ENCODE assay signal across 1 cellular context in the genomic region with DNA sequence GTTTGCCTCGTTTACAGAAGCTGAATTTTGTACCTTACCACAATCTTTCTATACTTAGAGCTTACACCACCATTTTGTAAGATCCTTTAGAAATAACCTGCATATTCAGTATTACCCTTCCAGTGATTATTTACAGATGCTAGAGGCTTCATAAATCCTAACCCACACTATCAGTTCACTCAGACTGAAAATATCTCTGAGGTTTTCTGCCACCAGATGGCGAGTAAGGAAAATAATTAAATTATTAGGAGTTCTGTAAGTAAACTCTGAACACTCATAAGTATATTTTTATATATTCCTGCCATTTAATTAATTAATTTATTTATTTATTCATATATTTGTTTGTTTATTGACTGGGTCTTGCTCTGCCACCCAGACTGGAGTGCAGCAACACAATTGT.
TF ChIP-seq lines count a peak whose summit lies in the region.

No MANE protein-coding gene starts in this region.

TF ChIP-seq in SK-N-SH treated with all-trans-retinoic acid at 6 μM for 48 hours, 23 proteins besides CTCF, POLR2A, EP300 and RAD21 (continued from another document):
- TF ChIP-seq, protein P1, sequence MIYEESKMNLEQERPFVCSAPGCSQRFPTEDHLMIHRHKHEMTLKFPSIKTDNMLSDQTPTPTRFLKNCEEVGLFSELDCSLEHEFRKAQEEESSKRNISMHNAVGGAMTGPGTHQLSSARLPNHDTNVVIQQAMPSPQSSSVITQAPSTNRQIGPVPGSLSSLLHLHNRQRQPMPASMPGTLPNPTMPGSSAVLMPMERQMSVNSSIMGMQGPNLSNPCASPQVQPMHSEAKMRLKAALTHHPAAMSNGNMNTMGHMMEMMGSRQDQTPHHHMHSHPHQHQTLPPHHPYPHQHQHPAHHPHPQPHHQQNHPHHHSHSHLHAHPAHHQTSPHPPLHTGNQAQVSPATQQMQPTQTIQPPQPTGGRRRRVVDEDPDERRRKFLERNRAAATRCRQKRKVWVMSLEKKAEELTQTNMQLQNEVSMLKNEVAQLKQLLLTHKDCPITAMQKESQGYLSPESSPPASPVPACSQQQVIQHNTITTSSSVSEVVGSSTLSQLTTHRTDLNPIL (CRISPR knock-in tag; IDR thresholded peaks at IDR 0.05; ENCODE audit: low read depth): no peak
- TF ChIP-seq PPARA (CRISPR knock-in tag; IDR thresholded peaks at IDR 0.05; ENCODE audit: borderline replicate concordance) (no peak), OSR1 (CRISPR knock-in tag; IDR thresholded peaks at IDR 0.05) (no peak), TOX (CRISPR knock-in tag; IDR thresholded peaks at IDR 0.05; ENCODE audit: borderline replicate concordance) (no peak)
